11 cellular contexts compared by ENCODE assay signal in genomic region chr16:878071-878784, GRCh38.
DNase-seq lines count a peak whose midpoint lies in the region; ATAC-seq, FAIRE-seq and TF ChIP-seq lines count a peak whose summit lies in the region.
"Had no signal": no experiment of that assay in that cellular context is flagged by ENCODE, and none has a peak within 500 bp of the region (broad histone marks: within the 10 kb centered on the region; RNA-seq: fewer than 3 reads in every experiment).

No MANE protein-coding gene starts in this region.

- H3K9me3 ChIP-seq in A673 (ENCODE audit: low read depth, low read length, poor library complexity, severe bottlenecking), result no peaks in the 10 kb centered on the region
- no peaks in the 10 kb centered on the region for H3K9me3 ChIP-seq in HepG2 (ENCODE audit: low read length)

- no peak; the same call in 2 of the 3 replicates for ATAC-seq in HepG2
- no peak for ATAC-seq in GM19452 (IDR thresholded peaks at IDR 0.05; ENCODE audit: unreplicated experiment)

- no peaks in the 10 kb centered on the region for H3K27me3 ChIP-seq in A673 (replicated peaks; ENCODE audit: insufficient read depth, low read depth, low read length, poor library complexity)
- no peaks in the 10 kb centered on the region; a peak in 1 of 5 replicates for H3K27me3 ChIP-seq in HepG2 (ENCODE audit: control insufficient read depth in 1 of 2, insufficient read depth in 2 of 2, low read length in 2 of 2)

- H2AFZ ChIP-seq in HepG2 (ENCODE audit: low read length), result no peak overlapping the region

- CTCF ChIA-PET in A673 (lab: Charles Lee), result no interaction called here
- CTCF ChIA-PET in HepG2 (lab: Yijun Ruan, JAX; ENCODE audit: low intra/inter-chr PET ratio, low total read pairs), result no interaction called here

- TF ChIP-seq POLR2A in HepG2 (IDR thresholded peaks at IDR 0.05; ENCODE audit: insufficient read depth in 1 of 2, low read depth in 2 of 2, low read length in 2 of 2), result no peak

- no peak for TF ChIP-seq EP300 in HepG2 (IDR thresholded peaks at IDR 0.05; ENCODE audit: low read depth in 2 of 2, low read length in 2 of 2)
- no peak for TF ChIP-seq EP300 in HepG2 (CRISPR knock-in tag; IDR thresholded peaks at IDR 0.05; ENCODE audit: borderline replicate concordance)

- TF ChIP-seq CTCF in A673 (conservative IDR thresholded peaks at IDR 0.05; ENCODE audit: low read depth, low read length) (peak; percentile 56), HepG2 (CRISPR knock-in tag; IDR thresholded peaks at IDR 0.05) (peak; percentile 28)

- POLR2A ChIA-PET in A673 (lab: Charles Lee; ENCODE audit: low non-redundant PET), result no interaction called here
- POLR2A ChIA-PET in HepG2 (lab: Yijun Ruan, JAX), result no interaction called here

- FAIRE-seq in HepG2 (lab: Jason Lieb, UNC), result no peak

- no peak overlapping the region for H3K4me3 ChIP-seq in A673 (ENCODE audit: low read depth, low read length, poor library complexity, severe bottlenecking)
- no peak overlapping the region for H3K4me3 ChIP-seq in HepG2 (replicated peaks in 1 of 3; ENCODE audit: insufficient read depth in 1 of 3, low read depth in 2 of 3, low read length in 3 of 3)

- H4K20me1 ChIP-seq in HepG2 (ENCODE audit: insufficient read depth, low read length), result no peaks in the 10 kb centered on the region; the same call in 1 of the 2 replicates

- TF ChIP-seq RAD21 in HepG2 (CRISPR knock-in tag; IDR thresholded peaks at IDR 0.05), result no peak

- intact Hi-C loops in A673 (cut with micrococcal nuclease; ENCODE audit: unreplicated experiment), result no loop called here
- intact Hi-C loops in HepG2 (cut with micrococcal nuclease; ENCODE audit: unreplicated experiment), result no loop called here

- H3K4me1 ChIP-seq in A673 (ENCODE audit: insufficient read depth, low read length, poor library complexity, severe bottlenecking), result no peaks in the 10 kb centered on the region
- H3K4me1 ChIP-seq in HepG2 (ENCODE audit: insufficient read depth, low read length), result no peaks in the 10 kb centered on the region

- BruUV-seq in A673 (replicated peaks; lab: Mats Ljungman, UMichigan), result no TSS peak
- no TSS peak for BruUV-seq in HepG2 (replicated peaks; lab: Mats Ljungman, UMichigan)

- no peak overlapping the region for H3K4me2 ChIP-seq in HepG2 (ENCODE audit: low read depth, low read length)

- no peak overlapping the region for H3K9ac ChIP-seq in HepG2 (ENCODE audit: insufficient read depth, low read depth, low read length)

- H3K36me3 ChIP-seq in A673 (ENCODE audit: insufficient read depth, low read length, poor library complexity, severe bottlenecking), result no peaks in the 10 kb centered on the region
- H3K36me3 ChIP-seq in HepG2 (replicated peaks in 1 of 2; ENCODE audit: control insufficient read depth in 1 of 2, insufficient read depth in 2 of 2, low read length in 2 of 2), result no peaks in the 10 kb centered on the region

- no peak overlapping the region for H3K27ac ChIP-seq in A673 (ENCODE audit: low read depth, low read length, poor library complexity, severe bottlenecking)
- no peak overlapping the region for H3K27ac ChIP-seq in HepG2 (ENCODE audit: extremely low read length, insufficient read depth, low read length)

- H3K79me2 ChIP-seq in HepG2 (ENCODE audit: insufficient read depth, low read length), result no peaks in the 10 kb centered on the region

- peak; percentile 49 for DNase-seq in A673 (ENCODE audit: low spot score)
- DNase-seq in D341Med (ENCODE audit: low spot score), result peak; percentile 82
- DNase-seq in SW480 (ENCODE audit: low spot score), result peak; percentile 44
- DNase-seq in HepG2 (ENCODE audit: low spot score), result no peak
- no peak for DNase-seq in NCI-H2029 treated with DMSO at 0.1 percent for 48 hours (lab: John Stamatoyannopoulos, UW)
- DNase-seq in hypothalamus (lab: John Stamatoyannopoulos, UW), result no peak
- DNase-seq in NCI-H187 (lab: John Stamatoyannopoulos, UW), result no peak
- DNase-seq: activated gamma-delta T cell treated with Interleukin-2 at 50 U/mL for 16 hours; effector memory CD4-positive, alpha-beta T cell; NCI-H1092 treated with DMSO at 0.1 percent for 48 hours had no signal

- whole genome bisulfite sequencing in HepG2 (ENCODE audit: low lambda C conversion rate), result 78% methylated on average over 35 of the region's 44 CpGs

- in situ Hi-C loops in HepG2 (cut with HindIII; ENCODE audit: extremely low pct_ligation_motif_present, low pct_unique_long_range_greater_than_20kb), result no loop called here

TF ChIP-seq in HepG2, 621 proteins besides CTCF, POLR2A, EP300 and RAD21:
- TF ChIP-seq KAT2B (IDR thresholded peaks at IDR 0.05; ENCODE audit: borderline replicate concordance, low read depth, low read length), result no peak
- TF ChIP-seq DMTF1 (CRISPR knock-in tag; IDR thresholded peaks at IDR 0.05), result no peak
- no peak for TF ChIP-seq ZNF337 (CRISPR knock-in tag; IDR thresholded peaks at IDR 0.05; ENCODE audit: borderline replicate concordance, low read depth)
- TF ChIP-seq THYN1 (CRISPR knock-in tag; IDR thresholded peaks at IDR 0.05; ENCODE audit: borderline replicate concordance, low read depth), result no peak
- TF ChIP-seq HNRNPL (IDR thresholded peaks at IDR 0.05; ENCODE audit: low read depth, low read length), result 0 out of 2 replicates have a peak, but pooled peaks have one; percentile 23
- TF ChIP-seq STAG1 (CRISPR knock-in tag; IDR thresholded peaks at IDR 0.05), result peak; percentile 21
- no peak for TF ChIP-seq ZNF780A (CRISPR knock-in tag; IDR thresholded peaks at IDR 0.05)
- TF ChIP-seq ZBTB34 (CRISPR knock-in tag; IDR thresholded peaks at IDR 0.05), result no peak
- no peak for TF ChIP-seq GZF1 (CRISPR knock-in tag; IDR thresholded peaks at IDR 0.05)
- TF ChIP-seq BHLHE40 (IDR thresholded peaks at IDR 0.05; ENCODE audit: low read length), result peak; percentile 20; the same call in 1 of the 2 replicates
- no peak for TF ChIP-seq NCOA1 (CRISPR knock-in tag; IDR thresholded peaks at IDR 0.05)
- no peak for TF ChIP-seq HNF1B (CRISPR knock-in tag; IDR thresholded peaks at IDR 0.05)
- no peak for TF ChIP-seq ZNF672 (CRISPR knock-in tag; IDR thresholded peaks at IDR 0.05)

Comparison
In these comparisons a context has a peak if more than half of its experiments do, and no peak if none do; other contexts are left out.
1. DNase-seq: peak in A673 (single experiment), D341Med (single experiment) and SW480 (single experiment); none in HepG2 (single experiment), NCI-H2029 treated with DMSO at 0.1 percent for 48 hours (single experiment), hypothalamus (0 of 51) and NCI-H187 (0 of 2).